10 cellular contexts compared by ENCODE assay signal in the genomic region with DNA sequence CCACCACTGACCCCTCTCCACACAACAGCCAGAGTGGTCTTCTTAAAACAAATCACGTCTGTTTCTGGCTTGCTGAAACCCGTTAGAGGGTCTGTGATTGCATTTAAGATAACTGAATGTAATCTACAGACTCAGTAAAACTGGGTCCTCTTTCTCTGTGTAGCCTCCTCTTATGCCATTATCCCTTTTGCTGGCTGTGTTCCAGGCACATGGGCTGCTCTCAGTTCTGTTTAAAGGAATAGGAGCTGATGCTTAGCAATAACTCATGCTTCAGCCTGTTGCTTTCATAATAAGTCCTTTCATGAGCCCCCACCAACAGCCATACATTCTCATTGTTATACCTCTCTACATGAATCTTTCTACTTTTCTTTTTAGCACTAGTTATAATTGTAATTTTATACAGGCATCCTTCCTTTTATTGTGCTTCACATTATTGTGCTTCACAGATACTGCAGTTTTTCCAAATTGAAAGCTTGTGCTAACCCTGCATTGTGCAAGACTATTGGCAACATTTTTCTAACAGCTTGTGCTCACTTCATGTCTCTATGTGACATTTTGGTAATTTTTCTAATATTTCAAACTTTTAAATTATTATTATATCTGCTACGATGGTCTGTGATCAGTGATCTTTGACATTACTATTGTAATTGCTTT.
"Had no signal": no experiment of that assay in that cellular context is flagged by ENCODE, and none has a peak within 500 bp of the region (broad histone marks: within the 10 kb centered on the region; RNA-seq: fewer than 3 reads in every experiment).

No MANE protein-coding gene starts in this region.

- H3K36me3 ChIP-seq: tibial nerve had no signal

- H3K9me3 ChIP-seq: body of pancreas, tibial nerve had no signal

- H3K4me3 ChIP-seq: body of pancreas, dorsolateral prefrontal cortex, tibial nerve had no signal

- DNase-seq: activated CD4-positive, alpha-beta T cell treated with anti-CD3 and anti-CD28 coated beads, Interleukin-2, amount 50 U/mL, for 48 hours; body of pancreas; caudate nucleus; dorsolateral prefrontal cortex; kidney; retina; stimulated activated CD4-positive, alpha-beta T cell treated with anti-CD3 and anti-CD28 coated beads, Interleukin-2, amount 100 ng/mL, for 24 hours; stimulated activated naive CD4-positive, alpha-beta T cell treated with Interleukin-2 at 50 U/mL for 16 hours; substantia nigra had no signal

- H3K4me1 ChIP-seq: body of pancreas, tibial nerve had no signal

- ATAC-seq: body of pancreas had no signal

- H3K27me3 ChIP-seq: body of pancreas, dorsolateral prefrontal cortex, tibial nerve had no signal

- H3K27ac ChIP-seq: body of pancreas, dorsolateral prefrontal cortex, tibial nerve had no signal
